2 cellular contexts compared by ENCODE assay signal in genomic region chr16:68743664-68744063, GRCh38.
TF ChIP-seq lines count a peak whose summit lies in the region.

No MANE protein-coding gene starts in this region.

TF ChIP-seq in A549, 52 proteins besides CTCF, POLR2A, EP300 and RAD21:
- TF ChIP-seq CEBPB (IDR thresholded peaks at IDR 0.05) (no peak), HOXA7 (CRISPR knock-in tag; IDR thresholded peaks at IDR 0.05) (no peak), HEYL (CRISPR knock-in tag; IDR thresholded peaks at IDR 0.05) (no peak), TFCP2L1 (CRISPR knock-in tag; IDR thresholded peaks at IDR 0.05) (no peak), GATA3 (IDR thresholded peaks at IDR 0.05; ENCODE audit: borderline replicate concordance) (no peak), ZFP36 (IDR thresholded peaks at IDR 0.05; ENCODE audit: borderline replicate concordance, partially characterized antibody) (no peak), HDAC2 (IDR thresholded peaks at IDR 0.05) (0 out of 2 replicates have a peak, but pooled peaks have one; percentile 22), REST (IDR thresholded peaks at IDR 0.05) (no peak)

TF ChIP-seq in HepG2, 621 proteins besides CTCF, POLR2A, EP300 and RAD21 (continued from another document):
- no peak for TF ChIP-seq ZNF576 (CRISPR knock-in tag; IDR thresholded peaks at IDR 0.05)
- no peak for TF ChIP-seq MNT (IDR thresholded peaks at IDR 0.05)
- peak; percentile 12; the same call in 1 of the 2 replicates for TF ChIP-seq ZMYM3 (CRISPR knock-in tag; IDR thresholded peaks at IDR 0.05)
- no peak for TF ChIP-seq SIX1 (CRISPR knock-in tag; IDR thresholded peaks at IDR 0.05; ENCODE audit: borderline replicate concordance)
- no peak for TF ChIP-seq ZBTB43 (CRISPR knock-in tag; conservative IDR thresholded peaks at IDR 0.05)
- no peak for TF ChIP-seq DDIT3 (CRISPR knock-in tag; IDR thresholded peaks at IDR 0.05)
- TF ChIP-seq NR0B2 (CRISPR knock-in tag; IDR thresholded peaks at IDR 0.05) = no peak
- no peak for TF ChIP-seq ZNF597 (CRISPR knock-in tag; IDR thresholded peaks at IDR 0.05)
- 0 out of 2 replicates have a peak, but pooled peaks have one; percentile 12 for TF ChIP-seq ZNF44 (CRISPR knock-in tag; IDR thresholded peaks at IDR 0.05)
- no peak for TF ChIP-seq ZNF460 (CRISPR knock-in tag; IDR thresholded peaks at IDR 0.05; ENCODE audit: borderline replicate concordance)
- no peak for TF ChIP-seq RXRA (CRISPR knock-in tag; IDR thresholded peaks at IDR 0.05)
- no peak for TF ChIP-seq NFKB2 (CRISPR knock-in tag; IDR thresholded peaks at IDR 0.05; ENCODE audit: borderline replicate concordance)
- TF ChIP-seq ELF4 (CRISPR knock-in tag; IDR thresholded peaks at IDR 0.05; ENCODE audit: borderline replicate concordance) = no peak
- no peak for TF ChIP-seq ARHGAP35 (CRISPR knock-in tag; IDR thresholded peaks at IDR 0.05; ENCODE audit: borderline replicate concordance)
- no peak for TF ChIP-seq HOXD1 (CRISPR knock-in tag; IDR thresholded peaks at IDR 0.05)
- no peak for TF ChIP-seq ZNF3 (CRISPR knock-in tag; IDR thresholded peaks at IDR 0.05)
- TF ChIP-seq ZNF629 (CRISPR knock-in tag; conservative IDR thresholded peaks at IDR 0.05) = peak; percentile 88
- no peak for TF ChIP-seq TEF (CRISPR knock-in tag; IDR thresholded peaks at IDR 0.05)
- TF ChIP-seq THAP9 (CRISPR knock-in tag; IDR thresholded peaks at IDR 0.05; ENCODE audit: borderline replicate concordance) = no peak
- TF ChIP-seq SOX13 (IDR thresholded peaks at IDR 0.05) = no peak
- no peak for TF ChIP-seq SOX13 (CRISPR knock-in tag; conservative IDR thresholded peaks at IDR 0.05 in 1 of 2, IDR thresholded peaks at IDR 0.05 in 1 of 2)
- TF ChIP-seq MIXL1 (CRISPR knock-in tag; IDR thresholded peaks at IDR 0.05) = no peak
TF ChIP-seq in HepG2: peak in this region for 3.
